In the genomic region with DNA sequence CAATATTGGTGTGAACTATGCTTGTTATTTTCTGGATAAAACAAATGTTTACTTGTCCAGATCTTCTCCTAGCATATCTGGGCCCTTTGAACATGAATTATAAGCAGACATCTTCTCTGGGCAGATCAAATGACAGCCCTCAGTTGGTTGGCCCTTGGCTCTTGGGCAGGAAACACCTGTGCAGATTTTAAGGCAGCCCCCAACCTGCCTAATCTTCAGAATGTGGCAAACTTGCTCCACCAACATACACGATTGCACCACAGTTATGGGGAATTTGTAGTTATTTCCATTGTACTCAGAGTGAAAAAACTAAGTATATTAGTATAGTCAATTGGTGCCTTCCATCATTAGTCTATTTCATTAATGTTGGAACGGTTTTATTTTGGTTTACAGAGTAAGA, we compare ENCODE assay signal across 17 cellular contexts.
DNase-seq lines count a peak whose midpoint lies in the region; ATAC-seq and TF ChIP-seq lines count a peak whose summit lies in the region.
"Had no signal": no experiment of that assay in that cellular context is flagged by ENCODE, and none has a peak within 500 bp of the region (broad histone marks: within the 10 kb centered on the region; RNA-seq: fewer than 3 reads in every experiment).

No MANE protein-coding gene starts in this region.

- peak overlapping the region; percentile 82 for H4K91ac ChIP-seq in trophoblast cell (ENCODE audit: low read depth, low read length)

- peak overlapping the region; percentile 59 for H2BK5ac ChIP-seq in trophoblast cell (ENCODE audit: low read depth, low read length, poor library complexity)

- H3K79me2 ChIP-seq in PC-9 (ENCODE audit: low read depth) (no peaks in the 10 kb centered on the region), trophoblast cell (ENCODE audit: control insufficient read depth, insufficient read depth, low read length, poor library complexity) (no peaks in the 10 kb centered on the region)

- no peaks in the 10 kb centered on the region for H3K9me3 ChIP-seq in BLaER1 treated with 17β-estradiol and CSF1 and Interleukin-3, amounts not matched to agents 10 nM and 100 nM (replicated peaks in 1 of 11)
- no peaks in the 10 kb centered on the region for H3K9me3 ChIP-seq in PC-9 (ENCODE audit: insufficient read depth, low read depth)
- no peaks in the 10 kb centered on the region for H3K9me3 ChIP-seq in endodermal cell (ENCODE audit: control insufficient read depth, low read length)
- peaks cover 2% of the 10 kb centered on the region for H3K9me3 ChIP-seq in trophoblast cell (ENCODE audit: insufficient read depth, low read depth, low read length)

- no peak for DNase-seq in PC-9
- no peak for DNase-seq in endodermal cell
- DNase-seq in trophoblast cell = peak in 1 of 2 donors; percentile 23
- no peak for DNase-seq in sciatic nerve (ENCODE audit: low spot score)
- DNase-seq in NCI-H1694 (lab: John Stamatoyannopoulos, UW) = no peak
- DNase-seq: ACHN; CD4-positive, alpha-beta memory T cell; DMS79 treated with DMSO at 0.1 percent for 48 hours; HFFc6; KBM-7; NCI-H1105 treated with DMSO at 0.1 percent for 48 hours; NCI-H187 treated with DMSO at 0.1 percent for 48 hours; NCI-H524; RPMI8226 had no signal

- H3K9ac ChIP-seq in BLaER1 treated with 17β-estradiol and CSF1 and Interleukin-3, amounts not matched to agents 10 nM and 100 nM = peak overlapping the region in 3 of 11 experiments; percentile 13 to 59 (median 41); a peak in 3 of 22 replicates
- H3K9ac ChIP-seq in endodermal cell (ENCODE audit: extremely low read depth, low read length, poor library complexity, severe bottlenecking) (peak overlapping the region; percentile 6), trophoblast cell (ENCODE audit: low read length) (no peak overlapping the region)

- no peak overlapping the region for H3K4me3 Mint-ChIP-seq in endodermal cell
- H3K4me3 Mint-ChIP-seq: CD4-positive, alpha-beta memory T cell; HFFc6 had no signal

- peak overlapping the region in 6 of 11 experiments; percentile 20 to 71 (median 63); a peak in 11 of 22 replicates for H3K27ac ChIP-seq in BLaER1 treated with 17β-estradiol and CSF1 and Interleukin-3, amounts not matched to agents 10 nM and 100 nM
- H3K27ac ChIP-seq in PC-9 (peak overlapping the region; percentile 31; the same call in 1 of the 2 replicates), endodermal cell (ENCODE audit: low read depth, low read length) (no peak overlapping the region), trophoblast cell (ENCODE audit: low read depth, low read length) (peak overlapping the region; percentile 86)
- H3K27ac ChIP-seq: HL-60 had no signal

- no peaks in the 10 kb centered on the region for H3K36me3 ChIP-seq in BLaER1 treated with 17β-estradiol and CSF1 and Interleukin-3, amounts not matched to agents 10 nM and 100 nM
- H3K36me3 ChIP-seq in PC-9 (ENCODE audit: low read depth) (no peaks in the 10 kb centered on the region), endodermal cell (ENCODE audit: control insufficient read depth, insufficient read depth, low read length) (no peaks in the 10 kb centered on the region), trophoblast cell (ENCODE audit: control insufficient read depth in 1 of 2, insufficient read depth in 2 of 2, low read length in 2 of 2) (no peaks in the 10 kb centered on the region)

- TF ChIP-seq CTCF in PC-9 (conservative IDR thresholded peaks at IDR 0.05) = no peak
- TF ChIP-seq CTCF in endodermal cell (conservative IDR thresholded peaks at IDR 0.05) = no peak

- H3K9me3 Mint-ChIP-seq in endodermal cell = no peaks in the 10 kb centered on the region

- no peaks in the 10 kb centered on the region for H3K27me3 ChIP-seq in BLaER1 treated with 17β-estradiol and CSF1 and Interleukin-3, amounts not matched to agents 10 nM and 100 nM
- H3K27me3 ChIP-seq in PC-9 (ENCODE audit: insufficient read depth, low read depth) (no peaks in the 10 kb centered on the region), endodermal cell (ENCODE audit: control insufficient read depth, insufficient read depth, low read length, poor library complexity, severe bottlenecking) (no peaks in the 10 kb centered on the region), trophoblast cell (ENCODE audit: insufficient read depth, low read length) (no peaks in the 10 kb centered on the region)

- H3K4ac ChIP-seq in trophoblast cell (ENCODE audit: low read depth, low read length) = peak overlapping the region; percentile 59

- H3K23ac ChIP-seq in trophoblast cell (ENCODE audit: low read length) = no peak overlapping the region

- H3K4me3 ChIP-seq in BLaER1 treated with 17β-estradiol and CSF1 and Interleukin-3, amounts not matched to agents 10 nM and 100 nM = no peak overlapping the region
- no peak overlapping the region for H3K4me3 ChIP-seq in PC-9
- H3K4me3 ChIP-seq in endodermal cell (ENCODE audit: low read length) = no peak overlapping the region
- no peak overlapping the region for H3K4me3 ChIP-seq in trophoblast cell (ENCODE audit: low read depth, low read length)

- H2AK5ac ChIP-seq in trophoblast cell (ENCODE audit: low read length) = peak overlapping the region; percentile 86

- POLR2A ChIA-PET in PC-9 (lab: Charles Lee; ENCODE audit: unreplicated experiment) = interaction anchor here (0.6 kb wide), 1 partner anchor 16 kb away, joined by 3 read pairs; no protein-coding TSS in a partner anchor

- H2BK120ac ChIP-seq in trophoblast cell (ENCODE audit: insufficient read depth, low read length, poor library complexity) = peak overlapping the region; percentile 89

- H3K27me3 Mint-ChIP-seq in endodermal cell (ENCODE audit: insufficient read depth) = no peaks in the 10 kb centered on the region

- H3K4me1 ChIP-seq in BLaER1 treated with 17β-estradiol and CSF1 and Interleukin-3, amounts not matched to agents 10 nM and 100 nM = peaks cover 0 to 23% (median 16%) of the 10 kb centered on the region in 10 experiments; a peak in 16 of 20 replicates
- H3K4me1 ChIP-seq in PC-9 (replicated peaks; ENCODE audit: insufficient read depth) = peaks cover 26% of the 10 kb centered on the region
- no peaks in the 10 kb centered on the region for H3K4me1 ChIP-seq in endodermal cell (ENCODE audit: control insufficient read depth, insufficient read depth, low read length)
- peaks cover 13 to 17% of the 10 kb centered on the region in 2 experiments for H3K4me1 ChIP-seq in trophoblast cell (ENCODE audit: control insufficient read depth in 1 of 2, insufficient read depth in 2 of 2, low read length in 2 of 2)

- no peaks in the 10 kb centered on the region for H3K36me3 Mint-ChIP-seq in endodermal cell (ENCODE audit: low read depth)
- H3K36me3 Mint-ChIP-seq: CD4-positive, alpha-beta memory T cell had no signal

- peaks cover 22% of the 10 kb centered on the region for H3K79me1 ChIP-seq in trophoblast cell (ENCODE audit: low read length)

- CTCF ChIA-PET in PC-9 (lab: Charles Lee) = no interaction called here

- ATAC-seq in GM18517 (IDR thresholded peaks at IDR 0.05; ENCODE audit: unreplicated experiment) = no peak
- ATAC-seq in sciatic nerve = no peak

- no TSS peak for BruUV-seq in PC-9 (replicated peaks; lab: Mats Ljungman, UMichigan)

- intact Hi-C loops in PC-9 (cut with micrococcal nuclease; ENCODE audit: unreplicated experiment) (no loop called here), sciatic nerve (cut with DNase I) (no loop called here)

- no peaks in the 10 kb centered on the region for H3K9me2 ChIP-seq in PC-9 (ENCODE audit: insufficient read depth)

- H4K8ac ChIP-seq in trophoblast cell (ENCODE audit: low read depth, low read length) = no peak overlapping the region

- H4K12ac ChIP-seq in trophoblast cell (ENCODE audit: low read depth, low read length) = no peak overlapping the region

- H3F3A ChIP-seq in PC-9 (ENCODE audit: insufficient read depth, low read depth) = peaks cover 8% of the 10 kb centered on the region; the same call in 1 of the 2 replicates

- H3K4me2 ChIP-seq in BLaER1 treated with 17β-estradiol and CSF1 and Interleukin-3, amounts not matched to agents 10 nM and 100 nM = peak overlapping the region in 8 of 11 experiments; percentile 45 to 68 (median 60); a peak in 16 of 22 replicates
- 0 out of 2 replicates have a peak overlapping the region, but pooled peaks have one; percentile 30 for H3K4me2 ChIP-seq in PC-9
- no peak overlapping the region for H3K4me2 ChIP-seq in trophoblast cell (ENCODE audit: low read length)

- H3K18ac ChIP-seq in trophoblast cell (ENCODE audit: low read length) = no peak overlapping the region

- 100% methylated on average over 2 of the region's 2 CpGs; no CpG with 5 or more reads in 1 of the 2 experiments for WGBS in endodermal cell (ENCODE audit: insufficient coverage in 1 of 2, insufficient read length in 1 of 2), 2 experiments
- WGBS in trophoblast cell (ENCODE audit: extremely low coverage, insufficient coverage, insufficient read length) = no CpG with 5 or more reads among the region's 2 CpGs

- no peaks in the 10 kb centered on the region for H3K4me1 Mint-ChIP-seq in endodermal cell
- H3K4me1 Mint-ChIP-seq: CD4-positive, alpha-beta memory T cell had no signal

- H3K14ac ChIP-seq in trophoblast cell (ENCODE audit: low read length) = peak overlapping the region; percentile 72

- peak overlapping the region; percentile 97 for H2BK12ac ChIP-seq in trophoblast cell (ENCODE audit: low read length)

- no peak overlapping the region for H3K27ac Mint-ChIP-seq in endodermal cell
- H3K27ac Mint-ChIP-seq: CD4-positive, alpha-beta memory T cell; HFFc6 had no signal

- H4K20me1 ChIP-seq in BLaER1 treated with 17β-estradiol and CSF1 and Interleukin-3, amounts not matched to agents 10 nM and 100 nM = no peaks in the 10 kb centered on the region
- no peaks in the 10 kb centered on the region for H4K20me1 ChIP-seq in PC-9 (ENCODE audit: insufficient read depth)

- H2AFZ ChIP-seq in PC-9 (no peak overlapping the region), trophoblast cell (ENCODE audit: insufficient read depth, low read length, poor library complexity) (no peak overlapping the region)
